In the genomic region with DNA sequence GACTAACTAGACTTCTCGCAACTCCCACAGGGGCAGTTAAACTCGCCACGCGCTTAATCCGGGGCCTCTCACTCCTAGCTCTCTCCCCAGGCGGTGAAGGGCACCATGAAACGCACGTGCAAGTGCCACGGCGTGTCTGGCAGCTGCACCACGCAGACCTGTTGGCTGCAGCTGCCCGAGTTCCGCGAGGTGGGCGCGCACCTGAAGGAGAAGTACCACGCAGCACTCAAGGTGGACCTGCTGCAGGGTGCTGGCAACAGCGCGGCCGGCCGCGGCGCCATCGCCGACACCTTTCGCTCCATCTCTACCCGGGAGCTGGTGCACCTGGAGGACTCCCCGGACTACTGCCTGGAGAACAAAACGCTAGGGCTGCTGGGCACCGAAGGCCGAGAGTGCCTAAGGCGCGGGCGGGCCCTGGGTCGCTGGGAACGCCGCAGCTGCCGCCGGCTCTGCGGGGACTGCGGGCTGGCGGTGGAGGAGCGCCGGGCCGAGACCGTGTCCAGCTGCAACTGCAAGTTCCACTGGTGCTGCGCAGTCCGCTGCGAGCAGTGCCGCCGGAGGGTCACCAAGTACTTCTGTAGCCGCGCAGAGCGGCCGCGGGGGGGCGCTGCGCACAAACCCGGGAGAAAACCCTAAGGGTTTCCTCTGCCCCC, we compare ENCODE assay signal across 8 cellular contexts. TPM values are rescaled to one million over a fixed set of nuclear protein-coding genes. Genes with fewer than 3 reads are reported as not detected.
DNase-seq lines count a peak whose midpoint lies in the region; ATAC-seq, FAIRE-seq and TF ChIP-seq lines count a peak whose summit lies in the region.

No MANE protein-coding gene starts in this region.

- H3K27ac Mint-ChIP-seq in activated naive CD8-positive, alpha-beta T cell treated with anti-CD3 and anti-CD28 coated beads for 36 hours, result no peak overlapping the region

- H4K20me1 ChIP-seq in Loucy (ENCODE audit: insufficient read depth, low read length, poor library complexity, severe bottlenecking), result no peaks in the 10 kb centered on the region

- ATAC-seq in A549, result peak; percentile 80 to 90
- peak; percentile 52 for ATAC-seq in GM18907 (IDR thresholded peaks at IDR 0.05; ENCODE audit: unreplicated experiment)
- ATAC-seq in SK-N-SH treated with all-trans-retinoic acid at 6 μM for 48 hours, result peak; percentile 88
- peak; percentile 89 for ATAC-seq in Right ventricle myocardium inferior
- peak; percentile 81 for ATAC-seq in omental fat pad (ENCODE audit: low FRiP score)

- FAIRE-seq in A549 (lab: Jason Lieb, UNC), result no peak

- TF ChIP-seq RAD21 in A549 (conservative IDR thresholded peaks at IDR 0.05 in 1 of 2, IDR thresholded peaks at IDR 0.05 in 1 of 2), result peak; percentile 44 to 50

- H3K9me2 ChIP-seq in Loucy (replicated peaks; ENCODE audit: low read depth, low read length), result no peaks in the 10 kb centered on the region

- 7% methylated on average over 22 of the region's 59 CpGs for whole genome bisulfite sequencing in A549 (ENCODE audit: missing lambda C conversion rate)
- WGBS in testis, 2 donors, result 0 to 2% methylated on average over 11 to 44 of the region's 59 CpGs

- DNase-seq in A549 (ENCODE audit: low read depth in 1 of 2, low spot score in 1 of 2) (peak; percentile 80 to 83), Right ventricle myocardium inferior (ENCODE audit: missing footprints) (peak; percentile 87), omental fat pad (ENCODE audit: low spot score) (no peak), testis (peak; percentile 85)
- peak; percentile 71 for DNase-seq in activated naive CD8-positive, alpha-beta T cell treated with anti-CD3 and anti-CD28 coated beads for 36 hours

- H3K4me3 ChIP-seq in A549 (peak overlapping the region; percentile 44), Loucy (ENCODE audit: low read length, poor library complexity, severe bottlenecking) (peak overlapping the region; percentile 73), testis (peak overlapping the region; percentile 17 to 36)

- H3K4me3 Mint-ChIP-seq in activated naive CD8-positive, alpha-beta T cell treated with anti-CD3 and anti-CD28 coated beads for 36 hours, result peak overlapping the region; percentile 77

- H3K4me2 ChIP-seq in A549 (peak overlapping the region; percentile 99), Loucy (ENCODE audit: low read depth, low read length, poor library complexity, severe bottlenecking) (peak overlapping the region; percentile 94)

- H3K36me3 ChIP-seq in Loucy (ENCODE audit: insufficient read depth, low read length), result peaks cover 18% of the 10 kb centered on the region; the same call in 1 of the 2 replicates
- no peaks in the 10 kb centered on the region for H3K36me3 ChIP-seq in testis (ENCODE audit: low read depth, missing control alignments)

- no peaks in the 10 kb centered on the region for H3K36me3 Mint-ChIP-seq in activated naive CD8-positive, alpha-beta T cell treated with anti-CD3 and anti-CD28 coated beads for 36 hours

- TF ChIP-seq EP300 in A549 (IDR thresholded peaks at IDR 0.05), result no peak

- H3K9ac ChIP-seq in Loucy (ENCODE audit: low read depth, low read length, poor library complexity, severe bottlenecking), result peak overlapping the region; percentile 54

- H2AFZ ChIP-seq in Loucy (ENCODE audit: low read length), result peak overlapping the region; percentile 74; the same call in 1 of the 2 replicates

- intact Hi-C loops in Right ventricle myocardium inferior (cut with DNase I), result no loop called here
- intact Hi-C loops in testis (cut with DNase I; ENCODE audit: low total_unique reads), result no loop called here

- H3K4me1 ChIP-seq in A549 (0 out of 3 replicates have a peak, but pooled peaks cover 3% of the 10 kb centered on the region), Loucy (ENCODE audit: insufficient read depth, low read length, poor library complexity, severe bottlenecking) (peaks cover 35% of the 10 kb centered on the region), testis (no peaks in the 10 kb centered on the region)

- H3K27me3 Mint-ChIP-seq in activated naive CD8-positive, alpha-beta T cell treated with anti-CD3 and anti-CD28 coated beads for 36 hours, result peaks cover 25% of the 10 kb centered on the region

- no peaks in the 10 kb centered on the region for H3K27me3 ChIP-seq in Loucy (ENCODE audit: insufficient read depth, low read length, poor library complexity, severe bottlenecking)
- no peaks in the 10 kb centered on the region for H3K27me3 ChIP-seq in testis

- H3K79me2 ChIP-seq in Loucy (ENCODE audit: insufficient read depth, low read length), result no peaks in the 10 kb centered on the region

- CTCF ChIA-PET in A549 (lab: Yijun Ruan, JAX), result interaction anchor here (0.6 to 25.5 kb wide), 38 partner anchors 9 to 624 kb away, joined by 3 to 381 read pairs (median 5); a partner anchor contains a TSS

- H3K9me3 Mint-ChIP-seq in activated naive CD8-positive, alpha-beta T cell treated with anti-CD3 and anti-CD28 coated beads for 36 hours, result no peaks in the 10 kb centered on the region

- TF ChIP-seq CTCF in A549 (IDR thresholded peaks at IDR 0.05), result peak; percentile 87
- peak; percentile 93 for TF ChIP-seq CTCF in Loucy (conservative IDR thresholded peaks at IDR 0.05; ENCODE audit: low read length)
- peak in 1 of 3 donors; percentile 18 for TF ChIP-seq CTCF in omental fat pad (IDR thresholded peaks at IDR 0.05)
- TF ChIP-seq CTCF in testis (IDR thresholded peaks at IDR 0.05), result peak; percentile 29 to 80 (median 61)

- no peaks in the 10 kb centered on the region for H3F3A ChIP-seq in Loucy (ENCODE audit: low read depth)

- no peaks in the 10 kb centered on the region for H3K9me3 ChIP-seq in A549
- no peaks in the 10 kb centered on the region for H3K9me3 ChIP-seq in Loucy (ENCODE audit: insufficient read depth, low read depth, low read length)
- no peaks in the 10 kb centered on the region for H3K9me3 ChIP-seq in testis

- peaks cover 9% of the 10 kb centered on the region for H3K4me1 Mint-ChIP-seq in activated naive CD8-positive, alpha-beta T cell treated with anti-CD3 and anti-CD28 coated beads for 36 hours

- POLR2A ChIA-PET in A549 (lab: Yijun Ruan, JAX), result interaction anchor here (1.0 to 1.2 kb wide), 3 partner anchors 12 to 135 kb away, joined by 3 to 4 read pairs (median 4); a partner anchor contains a TSS

- H3K27ac ChIP-seq in A549, result peak overlapping the region in 1 of 2 experiments; percentile 52; a peak in 2 of 6 replicates
- no peak overlapping the region for H3K27ac ChIP-seq in testis

- TF ChIP-seq POLR2A in A549 (IDR thresholded peaks at IDR 0.05; ENCODE audit: low read length) (no peak), testis (IDR thresholded peaks at IDR 0.05) (no peak)

TF ChIP-seq in A549, 52 proteins besides CTCF, POLR2A, EP300 and RAD21 (continues in another document):
- TF ChIP-seq GATA3 (IDR thresholded peaks at IDR 0.05; ENCODE audit: borderline replicate concordance), result no peak
- no peak for TF ChIP-seq POLR2AphosphoS2 (conservative IDR thresholded peaks at IDR 0.05; ENCODE audit: low read length)

RNA-seq across cellular contexts. Expression of a gene that starts 19.5 kb away (rescaled TPM):
- 0.05 and 0.08 TPM in 2 replicates for polyA plus RNA-seq in A549 (2011; rRNA removed)
- 0.01 and 0.03 TPM in 2 replicates for polyA plus RNA-seq in A549 (2012; cell fraction: cytosol; rRNA removed)
- 0.04 TPM in 2 replicates for polyA plus RNA-seq in A549 (2012; cell fraction: nucleus; rRNA removed)
- polyA plus RNA-seq in A549 (2017; fragmentation: RNase III; extraction: RNeasy Plus Mini Kit Qiagen cat#74134 plus additional on column Dnase treatment), result 0.04 to 0.05 TPM in 2 of 3 replicates, not detected in the other
- polyA minus RNA-seq in A549 (2011; rRNA and poly(A)+ RNA removed), result not detected in 2 replicates
- total RNA-seq in activated naive CD8-positive, alpha-beta T cell treated with anti-CD3 and anti-CD28 coated beads for 36 hours, result under 1 TPM in 1 of 2 experiments, not detected in 1; 0.16 TPM
- total RNA-seq in Right ventricle myocardium inferior, result not detected
- total RNA-seq in omental fat pad, result not detected
- under 1 TPM in 1 of 2 donors, not detected in 1; 0.37 TPM for total RNA-seq in testis
- 0.20 TPM for polyA plus RNA-seq in testis (ENCODE audit: insufficient read depth, low read depth, low replicate concordance)

RNA-seq across cellular contexts. Expression of a gene that starts 37.4 kb away (rescaled TPM):
- polyA plus RNA-seq in A549 (2011; rRNA removed) (7.1 and 9.2 TPM in 2 replicates), A549 (2017; fragmentation: RNase III; extraction: RNeasy Plus Mini Kit Qiagen cat#74134 plus additional on column Dnase treatment) (4.5 to 6.8 TPM (median 6.2 TPM) in 3 replicates), testis (ENCODE audit: insufficient read depth, low read depth, low replicate concordance) (23.1 TPM)
- 2.2 and 2.9 TPM in 2 replicates for polyA plus RNA-seq in A549 (2012; cell fraction: cytosol; rRNA removed)
- 29.5 and 40.0 TPM in 2 replicates for polyA plus RNA-seq in A549 (2012; cell fraction: nucleus; rRNA removed)
- 6.4 and 7.4 TPM in 2 replicates for polyA minus RNA-seq in A549 (2011; rRNA and poly(A)+ RNA removed)
- 10 to 100 TPM; 14.6 to 17.5 TPM for total RNA-seq in activated naive CD8-positive, alpha-beta T cell treated with anti-CD3 and anti-CD28 coated beads for 36 hours
- total RNA-seq in Right ventricle myocardium inferior (8.2 TPM), omental fat pad (1 to 10 TPM; 5.0 to 9.4 (median 8.3) TPM), testis (10 to 100 TPM; 32.8 to 42.0 TPM)

RNA-seq across cellular contexts. Expression of a gene that starts 47.4 kb away (rescaled TPM):
- polyA plus RNA-seq in A549 (2011; rRNA removed) (208 and 221 TPM in 2 replicates), A549 (2017; fragmentation: RNase III; extraction: RNeasy Plus Mini Kit Qiagen cat#74134 plus additional on column Dnase treatment) (324 to 355 TPM (median 333 TPM) in 3 replicates), testis (ENCODE audit: insufficient read depth, low read depth, low replicate concordance) (150 TPM)
- 531 and 601 TPM in 2 replicates for polyA plus RNA-seq in A549 (2012; cell fraction: cytosol; rRNA removed)
- 317 and 358 TPM in 2 replicates for polyA plus RNA-seq in A549 (2012; cell fraction: nucleus; rRNA removed)
- polyA minus RNA-seq in A549 (2011; rRNA and poly(A)+ RNA removed), result 106 and 136 TPM in 2 replicates
- total RNA-seq in activated naive CD8-positive, alpha-beta T cell treated with anti-CD3 and anti-CD28 coated beads for 36 hours, result 100 to 1,000 TPM; 311 to 324 TPM
- total RNA-seq in Right ventricle myocardium inferior (444 TPM), omental fat pad (100 to 1,000 TPM; 104 to 180 (median 125) TPM), testis (100 to 1,000 TPM; 141 to 219 TPM)

RNA-seq across cellular contexts. Expression of a gene that starts 53.4 kb away (rescaled TPM):
- 21.6 and 26.4 TPM in 2 replicates for polyA plus RNA-seq in A549 (2011; rRNA removed)
- polyA plus RNA-seq in A549 (2012; cell fraction: cytosol; rRNA removed), result 3.7 and 4.3 TPM in 2 replicates
- polyA plus RNA-seq in A549 (2012; cell fraction: nucleus; rRNA removed), result 4.0 and 7.1 TPM in 2 replicates
- 13.4 to 16.4 TPM (median 15.3 TPM) in 3 replicates for polyA plus RNA-seq in A549 (2017; fragmentation: RNase III; extraction: RNeasy Plus Mini Kit Qiagen cat#74134 plus additional on column Dnase treatment)
- polyA minus RNA-seq in A549 (2011; rRNA and poly(A)+ RNA removed), result 24.9 and 26.0 TPM in 2 replicates
- 10 to 100 TPM; 39.0 to 42.1 TPM for total RNA-seq in activated naive CD8-positive, alpha-beta T cell treated with anti-CD3 and anti-CD28 coated beads for 36 hours
- 44.5 TPM for total RNA-seq in Right ventricle myocardium inferior
- 10 to 100 TPM in 3 of 4 donors, 1 to 10 TPM in 1; 9.1 to 15.8 (median 11.5) TPM for total RNA-seq in omental fat pad
- total RNA-seq in testis, result 10 to 100 TPM; 30.9 to 34.3 TPM
- polyA plus RNA-seq in testis (ENCODE audit: insufficient read depth, low read depth, low replicate concordance), result 81.0 TPM
